27 cellular contexts compared by ENCODE assay signal in genomic region chr15:47367991-47368390, GRCh38.
"Had no signal": no experiment of that assay in that cellular context is flagged by ENCODE, and none has a peak within 500 bp of the region (broad histone marks: within the 10 kb centered on the region; RNA-seq: fewer than 3 reads in every experiment).

No MANE protein-coding gene starts in this region.

- H3K9me3 Mint-ChIP-seq: mesothelial cell of epicardium; natural killer cell treated with Interleukin-12 subunit alpha and Interleukin-12 subunit beta and Interleukin-15 and Interleukin-18, amount 100 ng/mL, for 72 hours had no signal

- DNase-seq: dorsolateral prefrontal cortex; effector CD4-positive, alpha-beta T cell; foreskin fibroblast; heart left ventricle; kidney; mesenchymal stem cell; mucosa of descending colon; naive B cell; pancreas; right lobe of liver; stimulated activated CD4-positive, alpha-beta T cell treated with anti-CD3 and anti-CD28 coated beads, Interleukin-12 subunit alpha, Interleukin-12 subunit beta, amount 100 ng/mL, for 4 hours; stimulated activated CD4-positive, alpha-beta T cell treated with anti-CD3 and anti-CD28 coated beads, Interleukin-1b, Interleukin-23, amount 100 ng/mL, for 48 hours; stimulated activated CD4-positive, alpha-beta T cell treated with anti-CD3 and anti-CD28 coated beads, Interleukin-4, amount 100 ng/mL, for 24 hours; stimulated activated naive CD4-positive, alpha-beta T cell treated with Interleukin-2 at 50 U/mL for 16 hours; stomach; tibial artery had no signal

- H3K27ac Mint-ChIP-seq: mesothelial cell of epicardium; naive B cell; natural killer cell treated with Interleukin-12 subunit alpha and Interleukin-12 subunit beta and Interleukin-15 and Interleukin-18, amount 100 ng/mL, for 72 hours; stimulated activated effector memory CD8-positive, alpha-beta T cell treated with anti-CD3 and anti-CD28 coated beads, Interleukin-12 subunit alpha, Interleukin-12 subunit beta, amount 100 ng/mL, for 72 hours had no signal

- H3K36me3 Mint-ChIP-seq: mesothelial cell of epicardium; naive B cell; natural killer cell treated with Interleukin-12 subunit alpha and Interleukin-12 subunit beta and Interleukin-15 and Interleukin-18, amount 100 ng/mL, for 72 hours; stimulated activated effector memory CD8-positive, alpha-beta T cell treated with anti-CD3 and anti-CD28 coated beads, Interleukin-12 subunit alpha, Interleukin-12 subunit beta, amount 100 ng/mL, for 72 hours had no signal

- H2AFZ ChIP-seq: hepatocyte had no signal

- H3K4me2 ChIP-seq: hepatocyte, smooth muscle cell had no signal

- H3K4me3 Mint-ChIP-seq: mesothelial cell of epicardium; naive B cell; natural killer cell treated with Interleukin-12 subunit alpha and Interleukin-12 subunit beta and Interleukin-15 and Interleukin-18, amount 100 ng/mL, for 72 hours; neural crest cell; stimulated activated effector memory CD8-positive, alpha-beta T cell treated with anti-CD3 and anti-CD28 coated beads, Interleukin-12 subunit alpha, Interleukin-12 subunit beta, amount 100 ng/mL, for 72 hours had no signal

- H3K4me3 ChIP-seq: dorsolateral prefrontal cortex, gastrocnemius medialis, heart left ventricle, hepatocyte, lung, mucosa of descending colon, pancreas, right lobe of liver, smooth muscle cell, stomach, tibial artery, upper lobe of left lung had no signal

- H3K4me1 ChIP-seq: heart left ventricle, pancreas, right lobe of liver, stomach, tibial artery, upper lobe of left lung had no signal

- H3K27ac ChIP-seq: dorsolateral prefrontal cortex, epithelial cell of prostate, heart left ventricle, hepatocyte, neutrophil, pancreas, right lobe of liver, stomach, tibial artery, upper lobe of left lung had no signal

- H3K9me3 ChIP-seq: gastrocnemius medialis, heart left ventricle, mucosa of descending colon, neutrophil, pancreas, right lobe of liver, stomach, tibial artery, upper lobe of left lung had no signal

- H3K27me3 Mint-ChIP-seq: naive B cell; natural killer cell treated with Interleukin-12 subunit alpha and Interleukin-12 subunit beta and Interleukin-15 and Interleukin-18, amount 100 ng/mL, for 72 hours had no signal

- H3K36me3 ChIP-seq: gastrocnemius medialis, heart left ventricle, neutrophil, pancreas, right lobe of liver, stomach, tibial artery, upper lobe of left lung had no signal

- H3K79me2 ChIP-seq: hepatocyte had no signal

- H3K27me3 ChIP-seq: dorsolateral prefrontal cortex, gastrocnemius medialis, heart left ventricle, neutrophil, pancreas, right lobe of liver, stomach, tibial artery, upper lobe of left lung had no signal

- H3K4me1 Mint-ChIP-seq: naive B cell; stimulated activated effector memory CD8-positive, alpha-beta T cell treated with anti-CD3 and anti-CD28 coated beads, Interleukin-12 subunit alpha, Interleukin-12 subunit beta, amount 100 ng/mL, for 72 hours had no signal
